Comparison of ENCODE assay signal across 13 cellular contexts in the genomic region with DNA sequence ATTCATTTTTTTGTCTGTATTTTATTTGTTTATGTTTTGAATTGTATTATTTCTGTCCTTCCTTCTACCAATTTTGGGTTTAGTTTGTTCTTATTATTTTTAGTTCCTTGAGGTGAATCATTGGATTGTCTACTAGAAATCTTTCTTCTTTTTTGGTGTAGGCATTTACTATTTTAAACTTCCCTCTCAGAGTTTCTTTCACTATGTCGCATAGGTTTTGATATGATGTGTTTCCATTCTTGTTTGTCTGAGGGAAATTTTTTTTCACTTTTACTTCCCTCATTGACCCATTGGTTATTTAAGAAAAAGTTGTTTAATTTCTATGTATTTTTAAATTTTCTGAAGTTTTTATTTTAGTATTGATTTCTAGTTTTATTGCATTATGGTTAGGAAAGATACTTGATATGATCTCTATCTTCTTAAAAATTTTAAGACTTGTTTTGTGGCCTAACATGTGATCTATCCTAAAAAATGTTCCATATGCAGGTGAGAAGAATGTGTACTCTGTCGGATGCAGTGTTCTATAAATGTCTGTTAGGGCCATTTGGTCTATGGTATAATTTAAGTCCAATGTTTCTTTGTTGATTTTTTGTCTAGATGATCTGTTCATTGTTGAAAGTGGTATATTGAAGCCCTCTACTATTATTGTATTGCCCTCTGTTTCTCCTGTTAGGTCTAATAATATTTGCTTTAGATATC.
DNase-seq lines count a peak whose midpoint lies in the region; ATAC-seq lines count a peak whose summit lies in the region.
"Had no signal": no experiment of that assay in that cellular context is flagged by ENCODE, and none has a peak within 500 bp of the region (broad histone marks: within the 10 kb centered on the region; RNA-seq: fewer than 3 reads in every experiment).

No MANE protein-coding gene starts in this region.

- ATAC-seq in GM18867 (IDR thresholded peaks at IDR 0.05; ENCODE audit: unreplicated experiment) (peak; percentile 74), GM21717 (IDR thresholded peaks at IDR 0.05; ENCODE audit: unreplicated experiment) (peak; percentile 66), HG03159 (IDR thresholded peaks at IDR 0.05; ENCODE audit: unreplicated experiment) (peak; percentile 79), memory B cell (ENCODE audit: low read depth) (peak; percentile 47)
- no peak for ATAC-seq in activated CD8-positive, alpha-beta memory T cell treated with anti-CD3 and anti-CD28 coated beads, Interleukin-2, amount 10 ng/mL, durations not matched to agents 7 days and 5 days
- ATAC-seq: Right ventricle myocardium inferior had no signal

- H3K27ac Mint-ChIP-seq in memory B cell, result peak overlapping the region; percentile 76
- H3K27ac Mint-ChIP-seq in activated CD8-positive, alpha-beta memory T cell treated with anti-CD3 and anti-CD28 coated beads, Interleukin-2, amount 10 ng/mL, durations not matched to agents 7 days and 5 days, result no peak overlapping the region
- H3K27ac Mint-ChIP-seq: activated naive CD4-positive, alpha-beta T cell treated with anti-CD3 and anti-CD28 coated beads, Interleukin-2, amount 50 U/mL, for 24 hours had no signal

- peaks cover 19% of the 10 kb centered on the region for H3K4me1 Mint-ChIP-seq in memory B cell
- peaks cover 16% of the 10 kb centered on the region for H3K4me1 Mint-ChIP-seq in activated CD8-positive, alpha-beta memory T cell treated with anti-CD3 and anti-CD28 coated beads, Interleukin-2, amount 10 ng/mL, durations not matched to agents 7 days and 5 days

- CTCF ChIA-PET in activated CD8-positive, alpha-beta memory T cell treated with anti-CD3 and anti-CD28 coated beads, Interleukin-2, amount 10 ng/mL, durations not matched to agents 7 days and 5 days (lab: Charles Lee), result no interaction called here

- H3K4me3 Mint-ChIP-seq in memory B cell, result no peak overlapping the region
- H3K4me3 Mint-ChIP-seq in activated CD8-positive, alpha-beta memory T cell treated with anti-CD3 and anti-CD28 coated beads, Interleukin-2, amount 10 ng/mL, durations not matched to agents 7 days and 5 days, result no peak overlapping the region
- H3K4me3 Mint-ChIP-seq: activated naive CD4-positive, alpha-beta T cell treated with anti-CD3 and anti-CD28 coated beads, Interleukin-2, amount 50 U/mL, for 24 hours had no signal

- peaks cover 5% of the 10 kb centered on the region for H3K36me3 Mint-ChIP-seq in memory B cell
- peaks cover 2% of the 10 kb centered on the region for H3K36me3 Mint-ChIP-seq in activated CD8-positive, alpha-beta memory T cell treated with anti-CD3 and anti-CD28 coated beads, Interleukin-2, amount 10 ng/mL, durations not matched to agents 7 days and 5 days

- DNase-seq in memory B cell (ENCODE audit: low spot score in 2 of 2) (no peak), NCI-H1694 (lab: John Stamatoyannopoulos, UW) (no peak), NCI-H510A treated with DMSO at 0.1 percent for 48 hours (lab: John Stamatoyannopoulos, UW) (no peak)
- no peak for DNase-seq in activated CD8-positive, alpha-beta memory T cell treated with anti-CD3 and anti-CD28 coated beads, Interleukin-2, amount 10 ng/mL, durations not matched to agents 7 days and 5 days
- no peak for DNase-seq in stimulated activated CD4-positive, alpha-beta T cell treated with anti-CD3 and anti-CD28 coated beads, Interleukin-12 subunit alpha, Interleukin-12 subunit beta, amount 100 ng/mL, for 4 hours
- DNase-seq: activated CD4-positive, CD25-positive, alpha-beta regulatory T cell treated with anti-CD3 and anti-CD28 coated beads, Interleukin-2, amount 50 U/mL, for 72 hours; dorsolateral prefrontal cortex; transverse colon had no signal

- H3K9me3 Mint-ChIP-seq in memory B cell, result peaks cover 4% of the 10 kb centered on the region
- no peaks in the 10 kb centered on the region for H3K9me3 Mint-ChIP-seq in activated CD8-positive, alpha-beta memory T cell treated with anti-CD3 and anti-CD28 coated beads, Interleukin-2, amount 10 ng/mL, durations not matched to agents 7 days and 5 days (ENCODE audit: low read depth)

- H3K27me3 Mint-ChIP-seq in memory B cell, result no peaks in the 10 kb centered on the region
- no peaks in the 10 kb centered on the region for H3K27me3 Mint-ChIP-seq in activated CD8-positive, alpha-beta memory T cell treated with anti-CD3 and anti-CD28 coated beads, Interleukin-2, amount 10 ng/mL, durations not matched to agents 7 days and 5 days
- H3K27me3 Mint-ChIP-seq: activated naive CD4-positive, alpha-beta T cell treated with anti-CD3 and anti-CD28 coated beads, Interleukin-2, amount 50 U/mL, for 24 hours had no signal
